ENCODE assay signal across 13 cellular contexts in genomic region chr12:88529531-88530488, GRCh38. TPM values are rescaled to one million over a fixed set of nuclear protein-coding genes. Genes with fewer than 3 reads are reported as not detected.
DNase-seq lines count a peak whose midpoint lies in the region; ATAC-seq, FAIRE-seq and TF ChIP-seq lines count a peak whose summit lies in the region.
"Had no signal": no experiment of that assay in that cellular context is flagged by ENCODE, and none has a peak within 500 bp of the region (broad histone marks: within the 10 kb centered on the region; RNA-seq: fewer than 3 reads in every experiment).

No MANE protein-coding gene starts in this region.

- H3K9ac ChIP-seq in IMR-90 (ENCODE audit: low read depth, low read length) (no peak overlapping the region), endothelial cell of umbilical vein (replicated peaks; ENCODE audit: extremely low read depth, insufficient read depth, low read length) (no peak overlapping the region), skeletal muscle satellite cell (ENCODE audit: low read depth, low read length) (no peak overlapping the region)
- H3K9ac ChIP-seq: parathyroid adenoma had no signal

- no peak overlapping the region for H3K56ac ChIP-seq in IMR-90 (ENCODE audit: extremely low read depth, insufficient read depth, low read length)

- intact Hi-C loops in IMR-90 (cut with micrococcal nuclease) (loop anchor here (10.0 kb wide), 1 partner anchor 195 kb away; no protein-coding TSS in a partner anchor), endothelial cell of umbilical vein (cut with micrococcal nuclease) (no loop called here)

- ATAC-seq in IMR-90 (ENCODE audit: low read depth) (no peak), HG03457 (IDR thresholded peaks at IDR 0.05; ENCODE audit: unreplicated experiment) (no peak)

- peak overlapping the region; percentile 42; the same call in 1 of the 2 replicates for H4K5ac ChIP-seq in IMR-90 (ENCODE audit: low read depth, low read length)

- H2BK120ac ChIP-seq in IMR-90 (ENCODE audit: low read depth, low read length), result no peak overlapping the region

- no peak overlapping the region for H3K27ac ChIP-seq in IMR-90 (ENCODE audit: insufficient read depth, low read length)
- H3K27ac ChIP-seq in endothelial cell of umbilical vein (ENCODE audit: insufficient read depth, low read depth, low read length), result no peak overlapping the region
- H3K27ac ChIP-seq: parathyroid adenoma had no signal

- H3K79me2 ChIP-seq in endothelial cell of umbilical vein (ENCODE audit: control insufficient read depth, insufficient read depth, low read length), result no peaks in the 10 kb centered on the region
- H3K79me2 ChIP-seq: parathyroid adenoma had no signal

- H4K91ac ChIP-seq in IMR-90 (ENCODE audit: insufficient read depth, low read depth, low read length), result no peak overlapping the region

- no peak for TF ChIP-seq CTCF in IMR-90 (conservative IDR thresholded peaks at IDR 0.05; ENCODE audit: low read depth, low read length)
- TF ChIP-seq CTCF in endothelial cell of umbilical vein (IDR thresholded peaks at IDR 0.05; ENCODE audit: extremely low read depth in 1 of 2, insufficient read depth in 1 of 2, low read depth in 1 of 2, low read length in 2 of 2), result no peak

- POLR2A ChIA-PET in IMR-90 (lab: Charles Lee; ENCODE audit: unreplicated experiment) (interaction anchor here (0.5 kb wide), 1 partner anchor 9 kb away, joined by 3 read pairs; no protein-coding TSS in a partner anchor), endothelial cell of umbilical vein (lab: Charles Lee) (no interaction called here)

- H3K4me1 ChIP-seq in IMR-90 (ENCODE audit: control insufficient read depth, insufficient read depth, low read length) (no peaks in the 10 kb centered on the region), endothelial cell of umbilical vein (ENCODE audit: control insufficient read depth, extremely low read depth, insufficient read depth, low read length) (peaks cover 3% of the 10 kb centered on the region), skeletal muscle satellite cell (ENCODE audit: control insufficient read depth, insufficient read depth, low read length) (peaks cover 8% of the 10 kb centered on the region)
- H3K4me1 ChIP-seq: parathyroid adenoma had no signal

- dilution Hi-C loops in IMR-90 (cut with HindIII; ENCODE audit: low sequenced_read_pairs, unreplicated experiment), result no loop called here
- dilution Hi-C loops in endothelial cell of umbilical vein (cut with MboI; ENCODE audit: extremely low pct_ligation_motif_present, low sequenced_read_pairs), result no loop called here

- WGBS in IMR-90 (ENCODE audit: extremely low coverage in 2 of 2, insufficient read length in 1 of 2), 2 experiments, result no CpG with 5 or more reads among the region's 9 CpGs

- H3K27me3 ChIP-seq in IMR-90 (ENCODE audit: control insufficient read depth, insufficient read depth, low read length) (no peaks in the 10 kb centered on the region), endothelial cell of umbilical vein (ENCODE audit: control insufficient read depth in 2 of 2, insufficient read depth in 2 of 2, low read length in 2 of 2) (no peaks in the 10 kb centered on the region), skeletal muscle satellite cell (ENCODE audit: control insufficient read depth, insufficient read depth, low read length) (no peaks in the 10 kb centered on the region)

- H3K18ac ChIP-seq in IMR-90 (ENCODE audit: low read depth, low read length), result no peak overlapping the region

- in situ Hi-C loops in IMR-90 (cut with MboI; ENCODE audit: low sequenced_read_pairs), result no loop called here

- DNase-seq in IMR-90 (no peak), NCI-H2196 treated with DMSO at 0.1 percent for 48 hours (lab: John Stamatoyannopoulos, UW; ENCODE audit: unreplicated experiment) (peak; percentile 24), endothelial cell of umbilical vein (ENCODE audit: low read depth, low spot score) (peak; percentile 58), glomerular visceral epithelial cell (ENCODE audit: extremely low spot score) (no peak), epidermal melanocyte (ENCODE audit: insufficient read length, low spot score) (no peak)
- DNase-seq in stimulated activated CD4-positive, alpha-beta T cell treated with anti-CD3 and anti-CD28 coated beads, Interleukin-2, amount 100 ng/mL, for 48 hours, result no peak
- DNase-seq: activated naive CD4-positive, alpha-beta T cell treated with anti-CD3 and anti-CD28 coated beads, Interleukin-2, amount 10 ng/mL, durations not matched to agents 7 days and 5 days; C1 segment of cervical spinal cord; cerebellar nuclear complex had no signal

- no peaks in the 10 kb centered on the region for H4K20me1 ChIP-seq in IMR-90 (ENCODE audit: insufficient read depth, low read length)
- H4K20me1 ChIP-seq in endothelial cell of umbilical vein (replicated peaks; ENCODE audit: control insufficient read depth, extremely low read depth, insufficient read depth, low read length), result no peaks in the 10 kb centered on the region

- no peak overlapping the region for H2BK5ac ChIP-seq in IMR-90 (ENCODE audit: low read depth, low read length, poor library complexity, severe bottlenecking)

- BruUV-seq in IMR-90 (replicated peaks; lab: Mats Ljungman, UMichigan), result no TSS peak
- BruUV-seq in endothelial cell of umbilical vein (replicated peaks; lab: Mats Ljungman, UMichigan), result no TSS peak

- H2AK5ac ChIP-seq in IMR-90 (ENCODE audit: low read depth, low read length), result no peak overlapping the region

- CTCF ChIA-PET in IMR-90 (lab: Yijun Ruan, JAX) (interaction anchor here (0.6 kb wide), 1 partner anchor 149 kb away, joined by 3 read pairs; no protein-coding TSS in a partner anchor), endothelial cell of umbilical vein (lab: Charles Lee) (interaction anchor here (0.9 to 3.4 kb wide), 8 partner anchors 8 to 464 kb away, joined by 3 to 11 read pairs (median 4); partner anchors contain the start of gene KITLG)

- H3K4me2 ChIP-seq in IMR-90 (ENCODE audit: low read depth, low read length) (no peak overlapping the region), endothelial cell of umbilical vein (ENCODE audit: insufficient read depth, low read length) (no peak overlapping the region), skeletal muscle satellite cell (ENCODE audit: low read length) (peak overlapping the region; percentile 5)

- peaks cover 3% of the 10 kb centered on the region; the same call in 1 of the 2 replicates for H3K36me3 ChIP-seq in IMR-90 (ENCODE audit: control insufficient read depth, insufficient read depth, low read length)
- H3K36me3 ChIP-seq in endothelial cell of umbilical vein (ENCODE audit: control insufficient read depth in 2 of 2, extremely low read depth in 1 of 2, insufficient read depth in 2 of 2, low read length in 2 of 2), result no peaks in the 10 kb centered on the region
- H3K36me3 ChIP-seq in skeletal muscle satellite cell (ENCODE audit: insufficient read depth, low read length), result peaks cover 35% of the 10 kb centered on the region

- no peak overlapping the region for H3K23ac ChIP-seq in IMR-90 (ENCODE audit: low read depth, low read length)

- H2AFZ ChIP-seq in IMR-90 (replicated peaks; ENCODE audit: low read length, poor library complexity), result no peak overlapping the region
- peak overlapping the region; percentile 67 for H2AFZ ChIP-seq in endothelial cell of umbilical vein (ENCODE audit: low read depth, low read length)
- H2AFZ ChIP-seq: parathyroid adenoma had no signal

- TF ChIP-seq POLR2A in IMR-90 (IDR thresholded peaks at IDR 0.05; ENCODE audit: low read depth, low read length) (no peak), endothelial cell of umbilical vein (IDR thresholded peaks at IDR 0.05; ENCODE audit: low read depth, low read length) (no peak)

- FAIRE-seq in endothelial cell of umbilical vein (lab: Jason Lieb, UNC), result no peak
- FAIRE-seq: H1 had no signal

- H2BK15ac ChIP-seq in IMR-90 (ENCODE audit: low read depth, low read length), result no peak overlapping the region

- H3K14ac ChIP-seq in IMR-90 (replicated peaks; ENCODE audit: low read depth, low read length), result no peak overlapping the region

- H3K9me1 ChIP-seq in IMR-90 (ENCODE audit: insufficient read depth, low read length) (no peaks in the 10 kb centered on the region), endothelial cell of umbilical vein (replicated peaks; ENCODE audit: control insufficient read depth, extremely low read depth, insufficient read depth, low read length) (no peaks in the 10 kb centered on the region)

- H3K4me3 ChIP-seq in IMR-90 (ENCODE audit: insufficient read depth, low read depth, low read length) (no peak overlapping the region), endothelial cell of umbilical vein (replicated peaks in 1 of 3; ENCODE audit: insufficient read depth in 1 of 3, low read depth in 1 of 3, low read length in 3 of 3) (no peak overlapping the region), skeletal muscle satellite cell (ENCODE audit: low read length) (no peak overlapping the region)

- peaks cover 17 to 34% of the 10 kb centered on the region in 2 experiments for H3K79me1 ChIP-seq in IMR-90 (ENCODE audit: low read depth in 1 of 2, low read length in 2 of 2)

- no peaks in the 10 kb centered on the region for H3K9me3 ChIP-seq in IMR-90 (ENCODE audit: control insufficient read depth, insufficient read depth, low read length)
- no peaks in the 10 kb centered on the region for H3K9me3 ChIP-seq in endothelial cell of umbilical vein (replicated peaks; ENCODE audit: control insufficient read depth, insufficient read depth, low read length)
- no peaks in the 10 kb centered on the region for H3K9me3 ChIP-seq in skeletal muscle satellite cell (replicated peaks; ENCODE audit: low read length)

- H3K4ac ChIP-seq in IMR-90 (ENCODE audit: low read depth, low read length), result no peak overlapping the region

- no peak for TF ChIP-seq RAD21 in IMR-90 (IDR thresholded peaks at IDR 0.05; ENCODE audit: low read length)

- H4K8ac ChIP-seq in IMR-90 (ENCODE audit: low read depth in 2 of 2, low read length in 2 of 2), result no peak overlapping the region

- no peak overlapping the region for H2BK20ac ChIP-seq in IMR-90 (ENCODE audit: low read depth, low read length)

- H2AK9ac ChIP-seq in IMR-90 (replicated peaks; ENCODE audit: low read depth, low read length, poor library complexity), result no peak overlapping the region

TF ChIP-seq in endothelial cell of umbilical vein, 7 proteins besides CTCF, POLR2A, EP300 and RAD21:
- no peak for TF ChIP-seq FOS (IDR thresholded peaks at IDR 0.05; ENCODE audit: borderline replicate concordance, insufficient read depth, low read length)

RNA-seq across cellular contexts. Expression of gene KITLG, which starts 50.5 kb away (rescaled TPM):
- total RNA-seq in IMR-90 (2012; rRNA removed) (87.5 and 117 TPM in 2 replicates), endothelial cell of umbilical vein (32.5 and 46.4 TPM in 2 replicates)
- polyA plus RNA-seq in IMR-90 (2012; rRNA removed) (11.1 and 14.5 TPM in 2 replicates), endothelial cell of umbilical vein (2.7 and 3.8 TPM in 2 replicates)
- 5.2 and 8.9 TPM in 2 replicates for polyA plus RNA-seq in IMR-90 (2012; cell fraction: cytosol; rRNA removed)
- polyA plus RNA-seq in IMR-90 (2012; cell fraction: nucleus; rRNA removed; ENCODE audit: low replicate concordance), result 1.7 and 8.7 TPM in 2 replicates
- polyA plus RNA-seq in endothelial cell of umbilical vein (2011; cell fraction: cytosol; rRNA removed), result 3.9 and 4.2 TPM in 2 replicates
- 8.3 and 11.5 TPM in 2 replicates for polyA plus RNA-seq in endothelial cell of umbilical vein (2011; cell fraction: nucleus; rRNA removed)
- polyA plus RNA-seq in endothelial cell of umbilical vein (2012), result 5.8 and 19.3 TPM in 2 replicates
- polyA minus RNA-seq in endothelial cell of umbilical vein, result 18.6 and 18.8 TPM in 2 replicates
- 12.0 TPM for polyA minus RNA-seq in endothelial cell of umbilical vein (2011; cell fraction: cytosol; rRNA and poly(A)+ RNA removed)
- polyA minus RNA-seq in endothelial cell of umbilical vein (2011; cell fraction: nucleus; rRNA and poly(A)+ RNA removed), result 23.2 and 27.4 TPM in 2 replicates
- total RNA-seq in skeletal muscle satellite cell (2012; rRNA removed), result 65.9 and 86.1 TPM in 2 replicates

Comparison
In these comparisons a context has a peak if more than half of its experiments do, and no peak if none do; other contexts are left out.
1. DNase-seq: peak in NCI-H2196 treated with DMSO at 0.1 percent for 48 hours (single experiment) and endothelial cell of umbilical vein (single experiment); none in IMR-90 (single experiment), glomerular visceral epithelial cell (single experiment), epidermal melanocyte (single experiment) and stimulated activated CD4-positive, alpha-beta T cell treated with anti-CD3 and anti-CD28 coated beads, Interleukin-2, amount 100 ng/mL, for 48 hours (0 of 2).